8 cellular contexts compared by ENCODE assay signal in the genomic region with DNA sequence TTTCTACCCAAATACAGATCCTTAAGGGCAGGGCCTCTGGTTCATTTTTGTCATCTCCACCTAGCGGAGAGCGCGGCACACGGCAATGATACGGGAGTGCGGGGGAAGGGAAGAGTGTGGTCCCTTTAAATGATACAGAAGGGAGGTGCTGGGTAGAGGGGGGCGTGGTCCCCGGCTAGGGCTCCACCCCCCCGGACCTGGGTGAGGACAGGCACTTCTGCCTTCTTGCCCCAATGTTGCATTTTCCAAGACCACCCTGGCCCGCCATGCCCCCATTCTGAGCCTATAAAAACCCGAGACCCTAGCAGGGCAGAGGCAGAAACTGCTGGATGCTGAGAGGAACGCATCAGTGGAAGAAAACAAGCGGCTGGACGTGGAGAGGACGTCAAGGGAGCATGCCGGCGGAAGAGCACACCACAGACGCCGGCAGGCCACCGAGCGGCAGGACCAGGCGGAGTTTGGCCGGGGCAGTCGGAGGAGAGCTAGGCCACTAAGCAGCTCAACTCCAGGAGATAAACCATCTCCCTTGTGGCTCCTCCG. TPM values are rescaled to one million over a fixed set of nuclear protein-coding genes. Genes with fewer than 3 reads are reported as not detected.
DNase-seq lines count a peak whose midpoint lies in the region; ATAC-seq, FAIRE-seq and TF ChIP-seq lines count a peak whose summit lies in the region.

No MANE protein-coding gene starts in this region.

- peak; percentile 76 for TF ChIP-seq CTCF in endodermal cell (conservative IDR thresholded peaks at IDR 0.05)

- WGBS in endodermal cell (ENCODE audit: insufficient coverage in 1 of 2, insufficient read length in 1 of 2), 2 experiments: 93 to 97% methylated on average over 16 to 25 of the region's 25 CpGs

- peaks cover 18% of the 10 kb centered on the region for H3K36me3 Mint-ChIP-seq in endodermal cell (ENCODE audit: low read depth)

- peak overlapping the region; percentile 79 for H3K4me3 Mint-ChIP-seq in endodermal cell

- peak overlapping the region; percentile 89 for H3K27ac Mint-ChIP-seq in endodermal cell

- FAIRE-seq in TTC549 (lab: Jason Lieb, UNC): peak; percentile 81

- H3K4me1 ChIP-seq in endodermal cell (ENCODE audit: control insufficient read depth, insufficient read depth, low read length) (no peaks in the 10 kb centered on the region), SJCRH30 (no peaks in the 10 kb centered on the region)

- H3K27ac ChIP-seq in endodermal cell (ENCODE audit: low read depth, low read length) (no peak overlapping the region), SJCRH30 (no peak overlapping the region)

- H3K36me3 ChIP-seq in endodermal cell (ENCODE audit: control insufficient read depth, insufficient read depth, low read length) (peaks cover 3% of the 10 kb centered on the region), SJCRH30 (no peaks in the 10 kb centered on the region)

- peaks cover 13% of the 10 kb centered on the region for H3K4me1 Mint-ChIP-seq in endodermal cell

- H3K9ac ChIP-seq in endodermal cell (ENCODE audit: extremely low read depth, low read length, poor library complexity, severe bottlenecking): no peak overlapping the region

- H3K27me3 ChIP-seq in endodermal cell (ENCODE audit: control insufficient read depth, insufficient read depth, low read length, poor library complexity, severe bottlenecking) (no peaks in the 10 kb centered on the region), SJCRH30 (no peaks in the 10 kb centered on the region)

- H3K9me3 ChIP-seq in endodermal cell (ENCODE audit: control insufficient read depth, low read length) (peaks cover 24% of the 10 kb centered on the region), SJCRH30 (replicated peaks) (no peaks in the 10 kb centered on the region)

- no peak for ATAC-seq in HG02642 (IDR thresholded peaks at IDR 0.05; ENCODE audit: poor library complexity, unreplicated experiment)

- H3K27me3 Mint-ChIP-seq in endodermal cell (ENCODE audit: insufficient read depth): no peaks in the 10 kb centered on the region

- peak; percentile 35 for DNase-seq in HCEC 1CT
- peak; percentile 92 for DNase-seq in endodermal cell
- DNase-seq in retina: peak; percentile 44
- DNase-seq in SJCRH30: no peak
- no peak for DNase-seq in SHP77 (lab: John Stamatoyannopoulos, UW)
- no peak for DNase-seq in amniotic stem cell (lab: John Stamatoyannopoulos, UW)

- no peak overlapping the region for H3K4me3 ChIP-seq in endodermal cell (ENCODE audit: low read length)
- no peak overlapping the region for H3K4me3 ChIP-seq in SJCRH30

- H3K9me3 Mint-ChIP-seq in endodermal cell: peaks cover 11% of the 10 kb centered on the region

RNA-seq across cellular contexts. Expression of gene LRRC3, which starts 30.0 kb away (rescaled TPM):
- total RNA-seq in endodermal cell: 10 to 100 TPM; 14.1 to 16.5 TPM
- polyA plus RNA-seq in endodermal cell (2013, experiment 1 of 2): 13.7 TPM
- polyA plus RNA-seq in endodermal cell (2013, experiment 2 of 2): 14.0 TPM
- total RNA-seq in SJCRH30 (2014; rRNA removed; shearing (Covaris generic)): not detected in 2 replicates

RNA-seq across cellular contexts. Expression of gene KRTAP10-1, which starts 54.7 kb away (rescaled TPM):
- not detected for total RNA-seq in endodermal cell
- not detected for polyA plus RNA-seq in endodermal cell (2013, experiment 1 of 2)
- polyA plus RNA-seq in endodermal cell (2013, experiment 2 of 2): not detected
- total RNA-seq in SJCRH30 (2014; rRNA removed; shearing (Covaris generic)): not detected in 2 replicates

Comparison
In these comparisons a context has a peak if more than half of its experiments do, and no peak if none do; other contexts are left out.
1. DNase-seq: peak in HCEC 1CT (single experiment), endodermal cell (single experiment) and retina (single experiment); none in SJCRH30 (0 of 2), SHP77 (0 of 2) and amniotic stem cell (single experiment).
2. RNA of gene LRRC3, which starts 30.0 kb away (total RNA-seq): 14.1 to 16.5 TPM in endodermal cell; not detected in SJCRH30; every median in the first group is over 10 times any median in the second.